In genomic region chr5:145157841-145158240, GRCh38 we compare ENCODE assay signal across 18 cellular contexts.
"Had no signal": no experiment of that assay in that cellular context is flagged by ENCODE, and none has a peak within 500 bp of the region (broad histone marks: within the 10 kb centered on the region; RNA-seq: fewer than 3 reads in every experiment).

No MANE protein-coding gene starts in this region.

- DNase-seq: activated CD4-positive, alpha-beta memory T cell treated with anti-CD3 and anti-CD28 coated beads, Interleukin-2, amount 10 ng/mL, durations not matched to agents 7 days and 5 days; activated CD4-positive, alpha-beta T cell treated with anti-CD3 and anti-CD28 coated beads for 4 hours; activated effector memory CD4-positive, alpha-beta T cell treated with anti-CD3 and anti-CD28 coated beads, Interleukin-2, amount 50 U/mL, for 16 hours; activated T-cell treated with anti-CD3 and anti-CD28 coated beads, Interleukin-2, amount 50 U/mL, for 4 hours; amniotic stem cell; cerebellar nuclear complex; hypothalamus; kidney glomerular epithelial cell; left ventricle myocardium superior; mesenchymal stem cell; natural killer cell; nucleus accumbens; stimulated activated CD4-positive, alpha-beta T cell treated with anti-CD3 and anti-CD28 coated beads, Interleukin-15, amount 100 ng/mL, for 24 hours; stimulated activated CD4-positive, alpha-beta T cell treated with anti-CD3 and anti-CD28 coated beads, Interleukin-4, amount 100 ng/mL, for 1 hour; stimulated activated naive B cell treated with anti-CD40 and anti-IgM and Interleukin-4, amounts not matched to agents 10 μg/mL and 1 μg/mL and 100 μg/mL, for 72 hours; T-helper 2 cell had no signal

- H3K9me3 ChIP-seq: tibial nerve, vagina had no signal

- H3K4me3 ChIP-seq: tibial nerve, vagina had no signal

- H3K27ac ChIP-seq: tibial nerve, vagina had no signal

- H3K36me3 ChIP-seq: tibial nerve, vagina had no signal

- H3K4me1 ChIP-seq: tibial nerve, vagina had no signal

- ATAC-seq: activated T-cell treated with anti-CD3 and anti-CD28 coated beads, Interleukin-2, amount 50 U/mL, for 4 hours; left ventricle myocardium superior; natural killer cell; stimulated activated naive B cell treated with anti-CD40 and anti-IgM and Interleukin-4, amounts not matched to agents 10 μg/mL and 1 μg/mL and 100 μg/mL, for 72 hours had no signal

- H3K27me3 ChIP-seq: tibial nerve, vagina had no signal
